Comparison of ENCODE assay signal across 1 cellular context in genomic region chr9:74001382-74001781, GRCh38.
TF ChIP-seq lines count a peak whose summit lies in the region.

No MANE protein-coding gene starts in this region.

TF ChIP-seq in WTC11, 78 proteins besides CTCF, POLR2A, EP300 and RAD21 (continued from another document):
- TF ChIP-seq AFF4 (CRISPR knock-in tag; IDR thresholded peaks at IDR 0.05; ENCODE audit: borderline replicate concordance) (no peak), IRF2 (CRISPR knock-in tag; IDR thresholded peaks at IDR 0.05; ENCODE audit: borderline replicate concordance, low read depth) (no peak), ZNF317 (CRISPR knock-in tag; IDR thresholded peaks at IDR 0.05; ENCODE audit: borderline replicate concordance, low read depth) (no peak), ZNF121 (CRISPR knock-in tag; IDR thresholded peaks at IDR 0.05) (no peak), PRDM15 (CRISPR knock-in tag; IDR thresholded peaks at IDR 0.05) (no peak), ZBTB21 (CRISPR knock-in tag; IDR thresholded peaks at IDR 0.05; ENCODE audit: borderline replicate concordance) (no peak)
